Comparison of ENCODE assay signal across 1 cellular context in the genomic region with DNA sequence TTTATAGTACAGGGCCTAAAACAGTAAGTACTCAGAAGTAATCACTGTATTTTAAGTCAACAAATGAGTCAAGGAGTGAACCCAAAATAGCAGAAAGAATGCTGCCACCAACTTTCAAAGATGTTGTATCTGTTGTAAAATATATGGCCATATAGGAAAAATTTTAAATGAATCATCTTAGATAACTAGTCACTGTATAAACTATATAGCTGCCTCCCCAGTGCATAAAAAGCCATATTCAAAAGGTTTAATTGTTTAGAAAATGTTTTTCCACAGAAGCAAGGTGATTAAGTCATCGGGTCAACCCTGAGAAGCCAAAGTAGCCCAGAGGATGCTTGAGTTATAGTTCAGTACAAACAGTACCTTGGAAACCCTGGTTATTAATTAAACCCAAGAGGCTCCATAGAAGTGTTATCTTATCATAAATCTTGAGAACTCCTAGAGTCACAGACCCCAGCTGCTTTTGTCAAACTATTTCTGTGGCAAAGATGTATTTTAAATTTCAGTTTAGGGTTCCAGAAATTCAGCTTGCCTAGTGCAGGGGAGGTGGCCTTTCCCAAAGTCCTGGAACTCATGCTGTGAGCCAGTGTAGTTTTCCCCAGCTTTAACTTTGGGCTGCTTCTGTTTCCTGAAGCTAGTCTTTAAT.
TF ChIP-seq lines count a peak whose summit lies in the region.

No MANE protein-coding gene starts in this region.

TF ChIP-seq in GM12878, 131 proteins besides CTCF, POLR2A, EP300 and RAD21 (continued from another document):
- TF ChIP-seq, protein P1, sequence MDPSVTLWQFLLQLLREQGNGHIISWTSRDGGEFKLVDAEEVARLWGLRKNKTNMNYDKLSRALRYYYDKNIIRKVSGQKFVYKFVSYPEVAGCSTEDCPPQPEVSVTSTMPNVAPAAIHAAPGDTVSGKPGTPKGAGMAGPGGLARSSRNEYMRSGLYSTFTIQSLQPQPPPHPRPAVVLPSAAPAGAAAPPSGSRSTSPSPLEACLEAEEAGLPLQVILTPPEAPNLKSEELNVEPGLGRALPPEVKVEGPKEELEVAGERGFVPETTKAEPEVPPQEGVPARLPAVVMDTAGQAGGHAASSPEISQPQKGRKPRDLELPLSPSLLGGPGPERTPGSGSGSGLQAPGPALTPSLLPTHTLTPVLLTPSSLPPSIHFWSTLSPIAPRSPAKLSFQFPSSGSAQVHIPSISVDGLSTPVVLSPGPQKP (IDR thresholded peaks at IDR 0.05; ENCODE audit: low read depth, low read length): no peak
- TF ChIP-seq TBL1XR1 (IDR thresholded peaks at IDR 0.05; ENCODE audit: low read depth, low read length) (no peak), ETV6 (conservative IDR thresholded peaks at IDR 0.05 in 1 of 2, IDR thresholded peaks at IDR 0.05 in 1 of 2; ENCODE audit: borderline replicate concordance in 1 of 2, low read depth in 1 of 2) (no peak), NFIC (IDR thresholded peaks at IDR 0.05; ENCODE audit: low read depth, low read length) (no peak), FOXK2 (IDR thresholded peaks at IDR 0.05) (no peak), YBX1 (IDR thresholded peaks at IDR 0.05) (no peak), MEF2A (IDR thresholded peaks at IDR 0.05; ENCODE audit: insufficient read depth, low read depth, low read length) (no peak), TCF12 (IDR thresholded peaks at IDR 0.05; ENCODE audit: low read depth, low read length) (no peak), SP1 (IDR thresholded peaks at IDR 0.05; ENCODE audit: low read depth, low read length) (no peak), KDM1A (IDR thresholded peaks at IDR 0.05; ENCODE audit: borderline replicate concordance) (no peak), JUNB (IDR thresholded peaks at IDR 0.05) (no peak), GATAD2B (conservative IDR thresholded peaks at IDR 0.05; ENCODE audit: low read depth) (no peak)
